8 cellular contexts compared by ENCODE assay signal in the genomic region with DNA sequence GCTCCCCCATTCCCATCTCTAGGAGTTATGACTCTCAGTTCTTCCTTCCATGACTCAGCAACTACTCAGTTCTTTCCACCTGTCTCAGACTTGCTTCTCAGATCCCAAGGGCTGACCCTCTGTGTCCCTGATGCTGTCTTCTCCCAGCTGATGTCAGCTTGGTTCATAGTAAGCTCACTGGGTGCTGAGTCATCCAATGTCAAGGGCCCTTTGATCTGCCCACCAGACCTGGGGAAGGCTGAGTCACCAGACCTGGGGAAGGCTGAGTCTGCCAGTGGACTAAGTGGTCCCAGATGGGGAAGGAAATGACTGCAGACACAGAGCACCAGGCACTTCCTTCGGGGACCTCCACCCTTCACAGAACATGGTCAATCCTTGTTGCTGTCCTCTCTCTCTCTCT.
DNase-seq lines count a peak whose midpoint lies in the region; ATAC-seq and TF ChIP-seq lines count a peak whose summit lies in the region.

No MANE protein-coding gene starts in this region.

- H3K4me1 Mint-ChIP-seq in activated CD4-positive, alpha-beta T cell treated with anti-CD3 and anti-CD28 coated beads, Interleukin-2, amount 10 ng/mL, durations not matched to agents 7 days and 5 days = peaks cover 3% of the 10 kb centered on the region

- no peak for TF ChIP-seq CTCF in fibroblast of pulmonary artery (IDR thresholded peaks at IDR 0.05; ENCODE audit: low read length, missing control alignments)

- ATAC-seq in HG02840 (IDR thresholded peaks at IDR 0.05; ENCODE audit: low FRiP score, unreplicated experiment) = no peak

- peaks cover 2% of the 10 kb centered on the region for H3K9me3 Mint-ChIP-seq in activated CD4-positive, alpha-beta T cell treated with anti-CD3 and anti-CD28 coated beads, Interleukin-2, amount 10 ng/mL, durations not matched to agents 7 days and 5 days

- H3K27ac Mint-ChIP-seq in activated CD4-positive, alpha-beta T cell treated with anti-CD3 and anti-CD28 coated beads, Interleukin-2, amount 10 ng/mL, durations not matched to agents 7 days and 5 days = no peak overlapping the region

- no peak overlapping the region for H3K4me3 ChIP-seq in fibroblast of pulmonary artery (replicated peaks; ENCODE audit: low read depth, low read length)

- H3K4me3 Mint-ChIP-seq in activated CD4-positive, alpha-beta T cell treated with anti-CD3 and anti-CD28 coated beads, Interleukin-2, amount 10 ng/mL, durations not matched to agents 7 days and 5 days = no peak overlapping the region

- H3K36me3 Mint-ChIP-seq in activated CD4-positive, alpha-beta T cell treated with anti-CD3 and anti-CD28 coated beads, Interleukin-2, amount 10 ng/mL, durations not matched to agents 7 days and 5 days (ENCODE audit: low read depth) = no peaks in the 10 kb centered on the region

- H3K27me3 Mint-ChIP-seq in activated CD4-positive, alpha-beta T cell treated with anti-CD3 and anti-CD28 coated beads, Interleukin-2, amount 10 ng/mL, durations not matched to agents 7 days and 5 days = no peaks in the 10 kb centered on the region

- POLR2A ChIA-PET in activated CD4-positive, alpha-beta T cell treated with anti-CD3 and anti-CD28 coated beads, Interleukin-2, amount 10 ng/mL, durations not matched to agents 7 days and 5 days (lab: Charles Lee) = no interaction called here
- POLR2A ChIA-PET in HEK293T (lab: Yijun Ruan, JAX) = no interaction called here

- in situ Hi-C loops in Caki2 (cut with HindIII; ENCODE audit: low pct_unique_long_range_greater_than_20kb, low sequenced_read_pairs) = no loop called here

- DNase-seq in Caki2 (ENCODE audit: low read depth) = peak; percentile 85
- DNase-seq in HK-2 (ENCODE audit: unreplicated experiment) = peak; percentile 61
- DNase-seq in activated CD4-positive, alpha-beta T cell treated with anti-CD3 and anti-CD28 coated beads, Interleukin-2, amount 10 ng/mL, durations not matched to agents 7 days and 5 days = peak; percentile 6
- DNase-seq in fibroblast of pulmonary artery (ENCODE audit: low read depth) = peak; percentile 73
- peak; percentile 19 for DNase-seq in stimulated activated CD8-positive, alpha-beta memory T cell treated with anti-CD3 and anti-CD28 coated beads, Interleukin-12 subunit alpha, Interleukin-12 subunit beta, amount 100 ng/mL, for 24 hours (ENCODE audit: extremely low read depth)
- DNase-seq in SIG-M5 (lab: John Stamatoyannopoulos, UW) = no peak
- no peak for DNase-seq in HEK293T (ENCODE audit: extremely low spot score)

- CTCF ChIA-PET in activated CD4-positive, alpha-beta T cell treated with anti-CD3 and anti-CD28 coated beads, Interleukin-2, amount 10 ng/mL, durations not matched to agents 7 days and 5 days (lab: Charles Lee) = no interaction called here
- CTCF ChIA-PET in HEK293T (lab: Yijun Ruan, JAX) = no interaction called here

TF ChIP-seq in HEK293T, 16 proteins besides CTCF, POLR2A, EP300 and RAD21:
- TF ChIP-seq ZNF384 (IDR thresholded peaks at IDR 0.05) = no peak
- TF ChIP-seq LEF1 (IDR thresholded peaks at IDR 0.05; ENCODE audit: borderline replicate concordance) = no peak
- TF ChIP-seq BHLHE40 (IDR thresholded peaks at IDR 0.05; ENCODE audit: borderline replicate concordance) = no peak
- TF ChIP-seq FOXM1 (IDR thresholded peaks at IDR 0.05; ENCODE audit: borderline replicate concordance) = no peak
- TF ChIP-seq CTBP1 (IDR thresholded peaks at IDR 0.05; ENCODE audit: borderline replicate concordance) = no peak
- TF ChIP-seq FOXA1 (IDR thresholded peaks at IDR 0.05) = no peak
- TF ChIP-seq ARNT (IDR thresholded peaks at IDR 0.05) = no peak
- no peak for TF ChIP-seq NFRKB (IDR thresholded peaks at IDR 0.05)
- TF ChIP-seq TARDBP (IDR thresholded peaks at IDR 0.05) = no peak
- TF ChIP-seq L3MBTL2 (conservative IDR thresholded peaks at IDR 0.05) = no peak
- no peak for TF ChIP-seq ELF4 (IDR thresholded peaks at IDR 0.05)
- TF ChIP-seq SP1 (IDR thresholded peaks at IDR 0.05) = no peak
- TF ChIP-seq, protein P1, sequence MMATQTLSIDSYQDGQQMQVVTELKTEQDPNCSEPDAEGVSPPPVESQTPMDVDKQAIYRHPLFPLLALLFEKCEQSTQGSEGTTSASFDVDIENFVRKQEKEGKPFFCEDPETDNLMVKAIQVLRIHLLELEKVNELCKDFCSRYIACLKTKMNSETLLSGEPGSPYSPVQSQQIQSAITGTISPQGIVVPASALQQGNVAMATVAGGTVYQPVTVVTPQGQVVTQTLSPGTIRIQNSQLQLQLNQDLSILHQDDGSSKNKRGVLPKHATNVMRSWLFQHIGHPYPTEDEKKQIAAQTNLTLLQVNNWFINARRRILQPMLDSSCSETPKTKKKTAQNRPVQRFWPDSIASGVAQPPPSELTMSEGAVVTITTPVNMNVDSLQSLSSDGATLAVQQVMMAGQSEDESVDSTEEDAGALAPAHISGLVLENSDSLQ (IDR thresholded peaks at IDR 0.05) = no peak
- no peak for TF ChIP-seq FOXK2 (IDR thresholded peaks at IDR 0.05)
- no peak for TF ChIP-seq SUZ12 (IDR thresholded peaks at IDR 0.05)
- TF ChIP-seq HDGF (IDR thresholded peaks at IDR 0.05; ENCODE audit: borderline replicate concordance) = no peak

Comparison
In these comparisons a context has a peak if more than half of its experiments do, and no peak if none do; other contexts are left out.
1. DNase-seq: peak in Caki2 (single experiment), HK-2 (single experiment), activated CD4-positive, alpha-beta T cell treated with anti-CD3 and anti-CD28 coated beads, Interleukin-2, amount 10 ng/mL, durations not matched to agents 7 days and 5 days (single experiment), fibroblast of pulmonary artery (single experiment) and stimulated activated CD8-positive, alpha-beta memory T cell treated with anti-CD3 and anti-CD28 coated beads, Interleukin-12 subunit alpha, Interleukin-12 subunit beta, amount 100 ng/mL, for 24 hours (single experiment); none in SIG-M5 (single experiment) and HEK293T (single experiment).